In the genomic region with DNA sequence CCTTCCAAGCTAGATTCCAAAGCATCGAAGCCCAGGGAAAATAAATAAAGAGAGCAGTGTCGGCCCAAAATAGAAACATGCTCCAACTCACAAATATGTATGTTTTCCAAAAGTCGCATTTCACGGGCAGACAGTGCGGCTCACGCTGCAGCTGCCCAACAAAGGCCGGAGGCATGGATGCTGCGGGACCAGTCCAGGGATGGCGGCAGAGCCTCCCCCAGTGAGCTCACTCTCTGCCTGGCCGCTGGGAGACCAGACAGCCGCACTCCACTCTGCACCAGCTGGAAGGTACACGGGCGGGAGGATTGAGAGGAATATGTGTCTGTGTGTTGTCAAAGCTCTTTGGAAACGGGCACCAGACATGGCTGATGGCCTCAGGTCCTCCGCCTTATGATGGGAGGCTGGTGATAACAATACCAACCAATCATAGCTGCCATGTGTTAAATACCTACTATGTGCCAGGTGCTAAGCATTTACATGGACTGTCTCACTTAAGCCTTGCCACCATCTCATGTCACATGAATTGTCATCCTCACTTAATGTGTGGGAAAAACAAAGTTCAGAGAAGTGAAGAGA, we compare ENCODE assay signal across 24 cellular contexts.
"Had no signal": no experiment of that assay in that cellular context is flagged by ENCODE, and none has a peak within 500 bp of the region (broad histone marks: within the 10 kb centered on the region; RNA-seq: fewer than 3 reads in every experiment).

No MANE protein-coding gene starts in this region.

- H3K9me3 ChIP-seq: adrenal gland, breast epithelium had no signal

- H3K27ac ChIP-seq: adrenal gland, breast epithelium, KMS-11, SK-N-MC had no signal

- H3K4me3 Mint-ChIP-seq: activated B cell treated with CpG ODN at 0.5 μM for 24 hours; activated CD4-positive, alpha-beta memory T cell treated with anti-CD3 and anti-CD28 coated beads for 36 hours; activated CD4-positive, alpha-beta T cell treated with anti-CD3 and anti-CD28 coated beads, Interleukin-2, amount 10 ng/mL, durations not matched to agents 7 days and 5 days; activated naive CD4-positive, alpha-beta T cell treated with anti-CD3 and anti-CD28 coated beads for 36 hours; activated naive CD8-positive, alpha-beta T cell treated with anti-CD3 and anti-CD28 coated beads for 36 hours; activated T-helper 17 cell treated with anti-CD3 and anti-CD28 coated beads, Interleukin-2, amount 50 U/mL, for 72 hours; T-helper 1 cell treated with Interleukin-12 subunit alpha and Interleukin-12 subunit beta and Interleukin-4 antibody, amounts not matched to agents 30 μg/mL and 1 μg/mL, for 36 hours had no signal

- H3K27ac Mint-ChIP-seq: activated B cell treated with CpG ODN at 0.5 μM for 24 hours; activated CD4-positive, alpha-beta memory T cell treated with anti-CD3 and anti-CD28 coated beads for 36 hours; activated CD4-positive, alpha-beta T cell treated with anti-CD3 and anti-CD28 coated beads, Interleukin-2, amount 10 ng/mL, durations not matched to agents 7 days and 5 days; activated naive CD4-positive, alpha-beta T cell treated with anti-CD3 and anti-CD28 coated beads for 36 hours; activated naive CD8-positive, alpha-beta T cell treated with anti-CD3 and anti-CD28 coated beads for 36 hours; activated T-helper 17 cell treated with anti-CD3 and anti-CD28 coated beads, Interleukin-2, amount 50 U/mL, for 72 hours; T-helper 1 cell treated with Interleukin-12 subunit alpha and Interleukin-12 subunit beta and Interleukin-4 antibody, amounts not matched to agents 30 μg/mL and 1 μg/mL, for 36 hours had no signal

- H3K4me3 ChIP-seq: adrenal gland, breast epithelium, SK-N-MC had no signal

- DNase-seq: activated B cell treated with CpG ODN at 0.5 μM for 24 hours; activated CD4-positive, alpha-beta memory T cell treated with anti-CD3 and anti-CD28 coated beads for 36 hours; activated CD4-positive, alpha-beta T cell treated with anti-CD3 and anti-CD28 coated beads, Interleukin-2, amount 10 ng/mL, durations not matched to agents 7 days and 5 days; activated gamma-delta T cell; activated naive CD4-positive, alpha-beta T cell treated with anti-CD3 and anti-CD28 coated beads for 36 hours; activated naive CD8-positive, alpha-beta T cell treated with anti-CD3 and anti-CD28 coated beads for 36 hours; activated T-cell treated with anti-CD3 and anti-CD28 coated beads for 4 hours; activated T-cell treated with anti-CD3 and anti-CD28 coated beads, Interleukin-2, amount 50 U/mL, for 48 hours; NCI-H1092; NCI-H1417; NCI-H1930; NCI-H2171; NCI-H2227 treated with DMSO at 0.1 percent for 48 hours; NCI-H510A; NCI-H526 treated with DMSO at 0.1 percent for 48 hours; NK-92 treated with Interleukin-12 subunit alpha and Interleukin-12 subunit beta, amount 100 ng/mL, for 24 hours; OCI-M1; RPMI8226 had no signal

- H3K4me2 ChIP-seq: KMS-11 had no signal

- H3K9ac ChIP-seq: KMS-11 had no signal

- H3K9me3 Mint-ChIP-seq: activated B cell treated with CpG ODN at 0.5 μM for 24 hours; activated CD4-positive, alpha-beta memory T cell treated with anti-CD3 and anti-CD28 coated beads for 36 hours; activated CD4-positive, alpha-beta T cell treated with anti-CD3 and anti-CD28 coated beads, Interleukin-2, amount 10 ng/mL, durations not matched to agents 7 days and 5 days; activated naive CD4-positive, alpha-beta T cell treated with anti-CD3 and anti-CD28 coated beads for 36 hours; activated naive CD8-positive, alpha-beta T cell treated with anti-CD3 and anti-CD28 coated beads for 36 hours; activated T-helper 17 cell treated with anti-CD3 and anti-CD28 coated beads, Interleukin-2, amount 50 U/mL, for 72 hours; T-helper 1 cell treated with Interleukin-12 subunit alpha and Interleukin-12 subunit beta and Interleukin-4 antibody, amounts not matched to agents 30 μg/mL and 1 μg/mL, for 36 hours had no signal

- H3K36me3 ChIP-seq: adrenal gland, breast epithelium had no signal

- H3K36me3 Mint-ChIP-seq: activated naive CD8-positive, alpha-beta T cell treated with anti-CD3 and anti-CD28 coated beads for 36 hours had no signal
